1 cellular context compared by ENCODE assay signal in the genomic region with DNA sequence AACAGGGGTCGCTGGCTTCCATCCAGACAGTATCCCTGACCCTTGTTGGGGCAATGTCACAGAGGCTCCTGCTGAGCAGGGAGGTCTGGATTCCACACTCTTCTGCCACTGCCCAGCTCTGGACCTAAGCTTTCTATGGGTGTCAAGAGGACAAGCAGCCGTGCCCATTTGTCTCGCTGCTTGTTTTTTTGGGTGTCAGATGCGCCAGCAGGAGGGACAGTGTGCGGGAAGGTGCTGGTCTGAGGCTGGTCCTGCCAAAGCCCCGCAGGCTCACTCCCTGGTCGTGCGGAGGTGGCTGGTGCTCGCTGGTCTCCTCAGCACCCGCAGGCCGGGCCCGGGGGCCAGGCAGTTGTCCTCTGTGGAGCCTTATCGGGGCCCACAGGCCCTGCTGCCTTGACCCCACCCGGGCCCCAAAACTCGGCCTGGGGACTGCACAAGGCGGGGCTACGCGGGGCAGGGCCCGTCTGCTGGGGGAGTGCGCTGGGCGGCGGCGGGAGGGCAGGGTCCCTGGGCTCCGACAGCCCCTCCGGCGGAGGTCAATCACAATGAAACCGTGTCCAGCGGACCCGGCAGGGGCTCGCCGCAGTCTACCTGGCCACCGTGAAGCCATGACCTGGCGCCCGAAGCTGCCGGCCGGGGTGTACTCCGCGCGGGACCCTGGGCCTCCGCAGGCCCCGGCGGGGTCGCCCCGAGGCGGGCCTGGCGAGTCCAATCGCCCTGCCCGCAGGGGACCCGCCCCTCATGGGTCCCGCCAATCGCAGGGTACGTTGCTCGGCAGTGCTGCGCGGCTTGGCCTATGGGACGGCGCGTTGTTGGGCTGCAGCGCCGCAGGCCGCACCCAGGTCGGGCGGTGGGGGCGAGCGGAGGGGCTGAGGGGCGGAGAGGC.
TF ChIP-seq lines count a peak whose summit lies in the region.

A gene with protein sequence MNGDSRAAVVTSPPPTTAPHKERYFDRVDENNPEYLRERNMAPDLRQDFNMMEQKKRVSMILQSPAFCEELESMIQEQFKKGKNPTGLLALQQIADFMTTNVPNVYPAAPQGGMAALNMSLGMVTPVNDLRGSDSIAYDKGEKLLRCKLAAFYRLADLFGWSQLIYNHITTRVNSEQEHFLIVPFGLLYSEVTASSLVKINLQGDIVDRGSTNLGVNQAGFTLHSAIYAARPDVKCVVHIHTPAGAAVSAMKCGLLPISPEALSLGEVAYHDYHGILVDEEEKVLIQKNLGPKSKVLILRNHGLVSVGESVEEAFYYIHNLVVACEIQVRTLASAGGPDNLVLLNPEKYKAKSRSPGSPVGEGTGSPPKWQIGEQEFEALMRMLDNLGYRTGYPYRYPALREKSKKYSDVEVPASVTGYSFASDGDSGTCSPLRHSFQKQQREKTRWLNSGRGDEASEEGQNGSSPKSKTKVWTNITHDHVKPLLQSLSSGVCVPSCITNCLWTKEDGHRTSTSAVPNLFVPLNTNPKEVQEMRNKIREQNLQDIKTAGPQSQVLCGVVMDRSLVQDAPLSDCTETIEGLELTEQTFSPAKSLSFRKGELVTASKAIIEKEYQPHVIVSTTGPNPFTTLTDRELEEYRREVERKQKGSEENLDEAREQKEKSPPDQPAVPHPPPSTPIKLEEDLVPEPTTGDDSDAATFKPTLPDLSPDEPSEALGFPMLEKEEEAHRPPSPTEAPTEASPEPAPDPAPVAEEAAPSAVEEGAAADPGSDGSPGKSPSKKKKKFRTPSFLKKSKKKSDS (plus strand): TSS at position 822 of the 886 bp plus-strand sequence. CDS start 32,072 bp downstream, outside the sequence.

TF ChIP-seq in HEK293, 187 proteins besides CTCF, POLR2A, EP300 and RAD21 (continued from another document and continues in another):
- peak; percentile 78 for TF ChIP-seq SP2 (tag by site-specific recombination; IDR thresholded peaks at IDR 0.05)
- TF ChIP-seq, protein P1, sequence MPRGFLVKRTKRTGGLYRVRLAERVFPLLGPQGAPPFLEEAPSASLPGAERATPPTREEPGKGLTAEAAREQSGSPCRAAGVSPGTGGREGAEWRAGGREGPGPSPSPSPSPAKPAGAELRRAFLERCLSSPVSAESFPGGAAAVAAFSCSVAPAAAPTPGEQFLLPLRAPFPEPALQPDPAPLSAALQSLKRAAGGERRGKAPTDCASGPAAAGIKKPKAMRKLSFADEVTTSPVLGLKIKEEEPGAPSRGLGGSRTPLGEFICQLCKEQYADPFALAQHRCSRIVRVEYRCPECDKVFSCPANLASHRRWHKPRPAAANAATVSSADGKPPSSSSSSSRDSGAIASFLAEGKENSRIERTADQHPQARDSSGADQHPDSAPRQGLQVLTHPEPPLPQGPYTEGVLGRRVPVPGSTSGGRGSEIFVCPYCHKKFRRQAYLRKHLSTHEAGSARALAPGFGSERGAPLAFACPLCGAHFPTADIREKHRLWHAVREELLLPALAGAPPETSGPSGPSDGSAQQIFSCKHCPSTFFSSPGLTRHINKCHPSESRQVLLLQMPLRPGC (tag by site-specific recombination; IDR thresholded peaks at IDR 0.05): peak; percentile 24; the same call in 1 of the 2 replicates
- peak; percentile 90 for TF ChIP-seq ZNF335 (tag by site-specific recombination; conservative IDR thresholded peaks at IDR 0.05)
- no peak for TF ChIP-seq ZNF354C (tag by site-specific recombination; IDR thresholded peaks at IDR 0.05; ENCODE audit: borderline replicate concordance, low read depth)
- TF ChIP-seq KLF9 (tag by site-specific recombination; IDR thresholded peaks at IDR 0.05; ENCODE audit: low read depth): peak; percentile 59
- TF ChIP-seq ZNF155 (tag by site-specific recombination; IDR thresholded peaks at IDR 0.05): no peak
- peak; percentile 94 for TF ChIP-seq ZBTB48 (tag by site-specific recombination; IDR thresholded peaks at IDR 0.05)
- no peak for TF ChIP-seq ZNF184 (tag by site-specific recombination; IDR thresholded peaks at IDR 0.05)
- TF ChIP-seq HOXC10 (CRISPR knock-in tag; IDR thresholded peaks at IDR 0.05): no peak
- no peak for TF ChIP-seq TCF7L2 (IDR thresholded peaks at IDR 0.05; ENCODE audit: borderline replicate concordance, low read depth, low read length)
- TF ChIP-seq, protein P2, sequence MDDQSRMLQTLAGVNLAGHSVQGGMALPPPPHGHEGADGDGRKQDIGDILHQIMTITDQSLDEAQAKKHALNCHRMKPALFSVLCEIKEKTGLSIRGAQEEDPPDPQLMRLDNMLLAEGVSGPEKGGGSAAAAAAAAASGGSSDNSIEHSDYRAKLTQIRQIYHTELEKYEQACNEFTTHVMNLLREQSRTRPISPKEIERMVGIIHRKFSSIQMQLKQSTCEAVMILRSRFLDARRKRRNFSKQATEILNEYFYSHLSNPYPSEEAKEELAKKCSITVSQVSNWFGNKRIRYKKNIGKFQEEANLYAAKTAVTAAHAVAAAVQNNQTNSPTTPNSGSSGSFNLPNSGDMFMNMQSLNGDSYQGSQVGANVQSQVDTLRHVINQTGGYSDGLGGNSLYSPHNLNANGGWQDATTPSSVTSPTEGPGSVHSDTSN (CRISPR knock-in tag; IDR thresholded peaks at IDR 0.05): 0 out of 2 replicates have a peak, but pooled peaks have one; percentile 37
- no peak for TF ChIP-seq ZNF624 (tag by site-specific recombination; IDR thresholded peaks at IDR 0.05)
- TF ChIP-seq ZNF221 (tag by site-specific recombination; IDR thresholded peaks at IDR 0.05; ENCODE audit: borderline replicate concordance): no peak
- TF ChIP-seq ZNF837 (tag by site-specific recombination; IDR thresholded peaks at IDR 0.05): no peak
- no peak for TF ChIP-seq ZNF292 (tag by site-specific recombination; IDR thresholded peaks at IDR 0.05; ENCODE audit: borderline replicate concordance, low read depth)
- TF ChIP-seq, protein P3, sequence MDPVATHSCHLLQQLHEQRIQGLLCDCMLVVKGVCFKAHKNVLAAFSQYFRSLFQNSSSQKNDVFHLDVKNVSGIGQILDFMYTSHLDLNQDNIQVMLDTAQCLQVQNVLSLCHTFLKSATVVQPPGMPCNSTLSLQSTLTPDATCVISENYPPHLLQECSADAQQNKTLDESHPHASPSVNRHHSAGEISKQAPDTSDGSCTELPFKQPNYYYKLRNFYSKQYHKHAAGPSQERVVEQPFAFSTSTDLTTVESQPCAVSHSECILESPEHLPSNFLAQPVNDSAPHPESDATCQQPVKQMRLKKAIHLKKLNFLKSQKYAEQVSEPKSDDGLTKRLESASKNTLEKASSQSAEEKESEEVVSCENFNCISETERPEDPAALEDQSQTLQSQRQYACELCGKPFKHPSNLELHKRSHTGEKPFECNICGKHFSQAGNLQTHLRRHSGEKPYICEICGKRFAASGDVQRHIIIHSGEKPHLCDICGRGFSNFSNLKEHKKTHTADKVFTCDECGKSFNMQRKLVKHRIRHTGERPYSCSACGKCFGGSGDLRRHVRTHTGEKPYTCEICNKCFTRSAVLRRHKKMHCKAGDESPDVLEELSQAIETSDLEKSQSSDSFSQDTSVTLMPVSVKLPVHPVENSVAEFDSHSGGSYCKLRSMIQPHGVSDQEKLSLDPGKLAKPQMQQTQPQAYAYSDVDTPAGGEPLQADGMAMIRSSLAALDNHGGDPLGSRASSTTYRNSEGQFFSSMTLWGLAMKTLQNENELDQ (tag by site-specific recombination; IDR thresholded peaks at IDR 0.05; ENCODE audit: low read depth): no peak
- TF ChIP-seq, protein P4, sequence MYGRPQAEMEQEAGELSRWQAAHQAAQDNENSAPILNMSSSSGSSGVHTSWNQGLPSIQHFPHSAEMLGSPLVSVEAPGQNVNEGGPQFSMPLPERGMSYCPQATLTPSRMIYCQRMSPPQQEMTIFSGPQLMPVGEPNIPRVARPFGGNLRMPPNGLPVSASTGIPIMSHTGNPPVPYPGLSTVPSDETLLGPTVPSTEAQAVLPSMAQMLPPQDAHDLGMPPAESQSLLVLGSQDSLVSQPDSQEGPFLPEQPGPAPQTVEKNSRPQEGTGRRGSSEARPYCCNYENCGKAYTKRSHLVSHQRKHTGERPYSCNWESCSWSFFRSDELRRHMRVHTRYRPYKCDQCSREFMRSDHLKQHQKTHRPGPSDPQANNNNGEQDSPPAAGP (tag by site-specific recombination; IDR thresholded peaks at IDR 0.05): peak; percentile 62; the same call in 1 of the 2 replicates
- no peak for TF ChIP-seq ZNF792 (tag by site-specific recombination; IDR thresholded peaks at IDR 0.05)
- TF ChIP-seq, protein P5, sequence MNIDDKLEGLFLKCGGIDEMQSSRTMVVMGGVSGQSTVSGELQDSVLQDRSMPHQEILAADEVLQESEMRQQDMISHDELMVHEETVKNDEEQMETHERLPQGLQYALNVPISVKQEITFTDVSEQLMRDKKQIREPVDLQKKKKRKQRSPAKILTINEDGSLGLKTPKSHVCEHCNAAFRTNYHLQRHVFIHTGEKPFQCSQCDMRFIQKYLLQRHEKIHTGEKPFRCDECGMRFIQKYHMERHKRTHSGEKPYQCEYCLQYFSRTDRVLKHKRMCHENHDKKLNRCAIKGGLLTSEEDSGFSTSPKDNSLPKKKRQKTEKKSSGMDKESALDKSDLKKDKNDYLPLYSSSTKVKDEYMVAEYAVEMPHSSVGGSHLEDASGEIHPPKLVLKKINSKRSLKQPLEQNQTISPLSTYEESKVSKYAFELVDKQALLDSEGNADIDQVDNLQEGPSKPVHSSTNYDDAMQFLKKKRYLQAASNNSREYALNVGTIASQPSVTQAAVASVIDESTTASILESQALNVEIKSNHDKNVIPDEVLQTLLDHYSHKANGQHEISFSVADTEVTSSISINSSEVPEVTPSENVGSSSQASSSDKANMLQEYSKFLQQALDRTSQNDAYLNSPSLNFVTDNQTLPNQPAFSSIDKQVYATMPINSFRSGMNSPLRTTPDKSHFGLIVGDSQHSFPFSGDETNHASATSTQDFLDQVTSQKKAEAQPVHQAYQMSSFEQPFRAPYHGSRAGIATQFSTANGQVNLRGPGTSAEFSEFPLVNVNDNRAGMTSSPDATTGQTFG (tag by site-specific recombination; IDR thresholded peaks at IDR 0.05; ENCODE audit: borderline replicate concordance): no peak
- TF ChIP-seq ZNF530 (tag by site-specific recombination; IDR thresholded peaks at IDR 0.05; ENCODE audit: low read depth): no peak
- no peak; the same call in 1 of the 2 replicates for TF ChIP-seq ZNF2 (tag by site-specific recombination; IDR thresholded peaks at IDR 0.05)
- TF ChIP-seq ZBTB8A (tag by site-specific recombination; IDR thresholded peaks at IDR 0.05): peak; percentile 88
- TF ChIP-seq ZNF121 (tag by site-specific recombination; IDR thresholded peaks at IDR 0.05): no peak
- TF ChIP-seq ZFP41 (tag by site-specific recombination; IDR thresholded peaks at IDR 0.05; ENCODE audit: borderline replicate concordance): no peak
- TF ChIP-seq, protein P6, sequence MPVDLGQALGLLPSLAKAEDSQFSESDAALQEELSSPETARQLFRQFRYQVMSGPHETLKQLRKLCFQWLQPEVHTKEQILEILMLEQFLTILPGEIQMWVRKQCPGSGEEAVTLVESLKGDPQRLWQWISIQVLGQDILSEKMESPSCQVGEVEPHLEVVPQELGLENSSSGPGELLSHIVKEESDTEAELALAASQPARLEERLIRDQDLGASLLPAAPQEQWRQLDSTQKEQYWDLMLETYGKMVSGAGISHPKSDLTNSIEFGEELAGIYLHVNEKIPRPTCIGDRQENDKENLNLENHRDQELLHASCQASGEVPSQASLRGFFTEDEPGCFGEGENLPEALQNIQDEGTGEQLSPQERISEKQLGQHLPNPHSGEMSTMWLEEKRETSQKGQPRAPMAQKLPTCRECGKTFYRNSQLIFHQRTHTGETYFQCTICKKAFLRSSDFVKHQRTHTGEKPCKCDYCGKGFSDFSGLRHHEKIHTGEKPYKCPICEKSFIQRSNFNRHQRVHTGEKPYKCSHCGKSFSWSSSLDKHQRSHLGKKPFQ (tag by site-specific recombination; IDR thresholded peaks at IDR 0.05): no peak
- TF ChIP-seq SETDB1 (IDR thresholded peaks at IDR 0.05; ENCODE audit: insufficient read length, low read length): no peak
- TF ChIP-seq, protein P7, sequence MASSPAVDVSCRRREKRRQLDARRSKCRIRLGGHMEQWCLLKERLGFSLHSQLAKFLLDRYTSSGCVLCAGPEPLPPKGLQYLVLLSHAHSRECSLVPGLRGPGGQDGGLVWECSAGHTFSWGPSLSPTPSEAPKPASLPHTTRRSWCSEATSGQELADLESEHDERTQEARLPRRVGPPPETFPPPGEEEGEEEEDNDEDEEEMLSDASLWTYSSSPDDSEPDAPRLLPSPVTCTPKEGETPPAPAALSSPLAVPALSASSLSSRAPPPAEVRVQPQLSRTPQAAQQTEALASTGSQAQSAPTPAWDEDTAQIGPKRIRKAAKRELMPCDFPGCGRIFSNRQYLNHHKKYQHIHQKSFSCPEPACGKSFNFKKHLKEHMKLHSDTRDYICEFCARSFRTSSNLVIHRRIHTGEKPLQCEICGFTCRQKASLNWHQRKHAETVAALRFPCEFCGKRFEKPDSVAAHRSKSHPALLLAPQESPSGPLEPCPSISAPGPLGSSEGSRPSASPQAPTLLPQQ (tag by site-specific recombination; IDR thresholded peaks at IDR 0.05): peak; percentile 65; the same call in 1 of the 2 replicates
- TF ChIP-seq ZFP69B (tag by site-specific recombination; IDR thresholded peaks at IDR 0.05): 0 out of 2 replicates have a peak, but pooled peaks have one; percentile 26
- TF ChIP-seq, protein P8, sequence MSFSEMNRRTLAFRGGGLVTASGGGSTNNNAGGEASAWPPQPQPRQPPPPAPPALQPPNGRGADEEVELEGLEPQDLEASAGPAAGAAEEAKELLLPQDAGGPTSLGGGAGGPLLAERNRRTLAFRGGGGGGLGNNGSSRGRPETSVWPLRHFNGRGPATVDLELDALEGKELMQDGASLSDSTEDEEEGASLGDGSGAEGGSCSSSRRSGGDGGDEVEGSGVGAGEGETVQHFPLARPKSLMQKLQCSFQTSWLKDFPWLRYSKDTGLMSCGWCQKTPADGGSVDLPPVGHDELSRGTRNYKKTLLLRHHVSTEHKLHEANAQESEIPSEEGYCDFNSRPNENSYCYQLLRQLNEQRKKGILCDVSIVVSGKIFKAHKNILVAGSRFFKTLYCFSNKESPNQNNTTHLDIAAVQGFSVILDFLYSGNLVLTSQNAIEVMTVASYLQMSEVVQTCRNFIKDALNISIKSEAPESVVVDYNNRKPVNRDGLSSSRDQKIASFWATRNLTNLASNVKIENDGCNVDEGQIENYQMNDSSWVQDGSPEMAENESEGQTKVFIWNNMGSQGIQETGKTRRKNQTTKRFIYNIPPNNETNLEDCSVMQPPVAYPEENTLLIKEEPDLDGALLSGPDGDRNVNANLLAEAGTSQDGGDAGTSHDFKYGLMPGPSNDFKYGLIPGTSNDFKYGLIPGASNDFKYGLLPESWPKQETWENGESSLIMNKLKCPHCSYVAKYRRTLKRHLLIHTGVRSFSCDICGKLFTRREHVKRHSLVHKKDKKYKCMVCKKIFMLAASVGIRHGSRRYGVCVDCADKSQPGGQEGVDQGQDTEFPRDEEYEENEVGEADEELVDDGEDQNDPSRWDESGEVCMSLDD (tag by site-specific recombination; IDR thresholded peaks at IDR 0.05): peak; percentile 47; the same call in 1 of the 2 replicates
- TF ChIP-seq, protein P9, sequence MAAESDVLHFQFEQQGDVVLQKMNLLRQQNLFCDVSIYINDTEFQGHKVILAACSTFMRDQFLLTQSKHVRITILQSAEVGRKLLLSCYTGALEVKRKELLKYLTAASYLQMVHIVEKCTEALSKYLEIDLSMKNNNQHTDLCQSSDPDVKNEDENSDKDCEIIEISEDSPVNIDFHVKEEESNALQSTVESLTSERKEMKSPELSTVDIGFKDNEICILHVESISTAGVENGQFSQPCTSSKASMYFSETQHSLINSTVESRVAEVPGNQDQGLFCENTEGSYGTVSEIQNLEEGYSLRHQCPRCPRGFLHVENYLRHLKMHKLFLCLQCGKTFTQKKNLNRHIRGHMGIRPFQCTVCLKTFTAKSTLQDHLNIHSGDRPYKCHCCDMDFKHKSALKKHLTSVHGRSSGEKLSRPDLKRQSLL (tag by site-specific recombination; IDR thresholded peaks at IDR 0.05): peak; percentile 24; the same call in 1 of the 2 replicates
- no peak for TF ChIP-seq ZNF623 (tag by site-specific recombination; IDR thresholded peaks at IDR 0.05)
- TF ChIP-seq ZNF707 (tag by site-specific recombination; IDR thresholded peaks at IDR 0.05): no peak
